20 cellular contexts compared by ENCODE assay signal in the genomic region with DNA sequence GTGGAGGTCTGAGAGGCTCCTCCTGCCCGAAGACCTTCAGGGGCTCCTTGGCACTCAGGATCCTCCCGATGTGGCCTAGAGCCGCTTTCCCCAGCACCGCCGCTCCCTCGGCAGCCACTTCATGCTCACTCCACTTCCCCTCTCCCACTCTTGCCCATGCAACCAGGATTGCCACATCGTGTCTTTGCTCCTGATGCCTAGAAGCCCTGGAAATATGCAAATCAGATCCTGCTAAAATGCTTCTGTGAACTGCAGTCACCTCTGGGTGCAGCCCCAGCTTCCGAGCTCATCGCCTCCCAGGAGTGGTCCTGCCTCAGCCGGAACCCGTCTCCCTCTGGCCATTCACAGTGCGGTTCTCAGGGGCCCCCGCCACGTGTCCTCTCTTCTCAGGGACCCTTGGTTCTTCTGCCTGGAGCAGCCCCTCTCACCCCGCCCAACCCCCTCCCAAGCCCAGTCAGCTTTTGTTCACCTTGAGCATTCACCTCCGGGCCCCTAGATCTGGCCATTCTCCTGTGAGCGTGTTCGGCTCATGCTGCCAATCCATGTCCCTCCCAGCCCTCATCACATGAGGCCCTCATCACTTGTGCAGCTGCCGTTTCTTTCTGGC.
DNase-seq lines count a peak whose midpoint lies in the region; ATAC-seq, FAIRE-seq and TF ChIP-seq lines count a peak whose summit lies in the region.
"Had no signal": no experiment of that assay in that cellular context is flagged by ENCODE, and none has a peak within 500 bp of the region (broad histone marks: within the 10 kb centered on the region; RNA-seq: fewer than 3 reads in every experiment).

No MANE protein-coding gene starts in this region.

- no TSS peak for BruUV-seq in PC-3 (replicated peaks; lab: Mats Ljungman, UMichigan)

- H3K9me3 ChIP-seq in kidney (ENCODE audit: control insufficient read depth in 1 of 2, low read length in 2 of 2) = no peaks in the 10 kb centered on the region
- H3K9me3 ChIP-seq in upper lobe of right lung = no peaks in the 10 kb centered on the region
- no peaks in the 10 kb centered on the region for H3K9me3 ChIP-seq in PC-3 (ENCODE audit: low read length)
- H3K9me3 ChIP-seq in thyroid gland = no peaks in the 10 kb centered on the region
- H3K9me3 ChIP-seq: BE2C, Caco-2, HAP-1 had no signal

- POLR2A ChIA-PET in PC-3 (lab: Charles Lee; ENCODE audit: unreplicated experiment) = no interaction called here

- intact Hi-C loops in kidney (cut with DNase I) (no loop called here), posterior vena cava (cut with DNase I) (no loop called here), upper lobe of right lung (cut with DNase I) (no loop called here), PC-3 (cut with micrococcal nuclease) (no loop called here), thyroid gland (cut with DNase I) (no loop called here)

- ATAC-seq in upper lobe of right lung (peak; percentile 8), PC-3 (no peak)
- ATAC-seq: HepG2 had no signal

- 76 to 79% methylated on average over 19 of the region's 19 CpGs for WGBS in thyroid gland, 2 donors

- H3K36me3 ChIP-seq in kidney (ENCODE audit: control insufficient read depth in 1 of 2, insufficient read depth in 2 of 2, low read length in 2 of 2) = no peaks in the 10 kb centered on the region
- H3K36me3 ChIP-seq in upper lobe of right lung = no peaks in the 10 kb centered on the region
- H3K36me3 ChIP-seq in PC-3 (ENCODE audit: low read depth, low read length) = no peaks in the 10 kb centered on the region
- no peaks in the 10 kb centered on the region for H3K36me3 ChIP-seq in thyroid gland
- H3K36me3 ChIP-seq: BE2C, HAP-1 had no signal

- no peak overlapping the region for H2AFZ ChIP-seq in PC-3 (ENCODE audit: low read length)
- H2AFZ ChIP-seq: GM23248 had no signal

- H3K4me2 ChIP-seq in PC-3 (ENCODE audit: low read length) = no peak overlapping the region

- H3K4me3 ChIP-seq in kidney (ENCODE audit: low read length in 2 of 2) (no peak overlapping the region), upper lobe of right lung (no peak overlapping the region), PC-3 (ENCODE audit: low read length) (no peak overlapping the region), thyroid gland (replicated peaks in 1 of 3) (no peak overlapping the region)
- H3K4me3 ChIP-seq: GM23248, HAP-1 had no signal

- H3K27me3 ChIP-seq in upper lobe of right lung (no peaks in the 10 kb centered on the region), PC-3 (ENCODE audit: low read length) (no peaks in the 10 kb centered on the region), thyroid gland (no peaks in the 10 kb centered on the region)
- H3K27me3 ChIP-seq: BE2C had no signal

- H3K79me2 ChIP-seq in PC-3 (ENCODE audit: low read length) = no peaks in the 10 kb centered on the region

- no peak for TF ChIP-seq POLR2A in thyroid gland (IDR thresholded peaks at IDR 0.05)

- no peak overlapping the region for H3K9ac ChIP-seq in kidney (ENCODE audit: low read length in 2 of 2)
- no peak overlapping the region for H3K9ac ChIP-seq in PC-3 (ENCODE audit: low read length)
- H3K9ac ChIP-seq: GM23248 had no signal

- DNase-seq in NCI-H526 treated with DMSO at 0.1 percent for 48 hours (lab: John Stamatoyannopoulos, UW) (peak; percentile 84), kidney (peak; percentile 41), posterior vena cava (ENCODE audit: low spot score) (peak; percentile 72), upper lobe of right lung (no peak), PC-3 (no peak), thyroid gland (no peak)
- DNase-seq in activated CD4-positive, alpha-beta T cell treated with anti-CD3 and anti-CD28 coated beads for 1 hour = no peak
- DNase-seq: ACHN; BE2C; C1 segment of cervical spinal cord; Caco-2; CD4-positive, alpha-beta T cell; DMS79 treated with DMSO at 0.1 percent for 48 hours; GF-D8; GM23248 had no signal

- no peak for TF ChIP-seq CTCF in kidney (IDR thresholded peaks at IDR 0.05; ENCODE audit: borderline replicate concordance, extremely low read depth, insufficient read depth)
- no peak for TF ChIP-seq CTCF in upper lobe of right lung (IDR thresholded peaks at IDR 0.05)
- TF ChIP-seq CTCF in PC-3 (conservative IDR thresholded peaks at IDR 0.05; ENCODE audit: low read depth, low read length) = no peak
- no peak for TF ChIP-seq CTCF in thyroid gland (IDR thresholded peaks at IDR 0.05)

- H3F3A ChIP-seq in PC-3 (ENCODE audit: low read length, unreplicated experiment) = no peaks in the 10 kb centered on the region

- no peaks in the 10 kb centered on the region for H4K20me1 ChIP-seq in PC-3 (ENCODE audit: low read length)

- H3K4me1 ChIP-seq in kidney (ENCODE audit: control insufficient read depth in 1 of 2, insufficient read depth in 1 of 2, low read depth in 1 of 2, low read length in 2 of 2) = no peaks in the 10 kb centered on the region
- H3K4me1 ChIP-seq in upper lobe of right lung = no peaks in the 10 kb centered on the region
- H3K4me1 ChIP-seq in PC-3 (ENCODE audit: insufficient read depth, low read length) = no peaks in the 10 kb centered on the region
- H3K4me1 ChIP-seq in thyroid gland = no peaks in the 10 kb centered on the region
- H3K4me1 ChIP-seq: BE2C, Caco-2, HAP-1 had no signal

- FAIRE-seq in kidney (lab: Jason Lieb, UNC) = no peak
- FAIRE-seq: A204.1, D721Med, GM19239, HepG2 had no signal

- H3K9me2 ChIP-seq in PC-3 (replicated peaks; ENCODE audit: low read length) = no peaks in the 10 kb centered on the region

- H3K27ac ChIP-seq in kidney (ENCODE audit: low read depth in 2 of 2, low read length in 2 of 2) (no peak overlapping the region), upper lobe of right lung (no peak overlapping the region), PC-3 (ENCODE audit: low read length) (no peak overlapping the region), thyroid gland (no peak overlapping the region)
- H3K27ac ChIP-seq: GM23248 had no signal

- CTCF ChIA-PET in PC-3 (lab: Charles Lee) = no interaction called here

Comparison
In these comparisons a context has a peak if more than half of its experiments do, and no peak if none do; other contexts are left out.
1. DNase-seq: peak in NCI-H526 treated with DMSO at 0.1 percent for 48 hours (single experiment), kidney (single experiment) and posterior vena cava (single experiment); none in upper lobe of right lung (single experiment), PC-3 (single experiment), thyroid gland (0 of 2) and activated CD4-positive, alpha-beta T cell treated with anti-CD3 and anti-CD28 coated beads for 1 hour (single experiment).